8 cellular contexts compared by ENCODE assay signal in genomic region chr2:37671013-37671815, GRCh38. TPM values are rescaled to one million over a fixed set of nuclear protein-coding genes. Genes with fewer than 3 reads are reported as not detected.
A peak's percentile ranks its signal among the peaks of the same experiment; 100 is the strongest.
DNase-seq lines count a peak whose midpoint lies in the region; ATAC-seq and TF ChIP-seq lines count a peak whose summit lies in the region.

TSS of gene CDC42EP3 (minus strand) at chr2:37671642. CDS start at chr2:37646587, 25,055 bp downstream.

- POLR2A ChIA-PET in CD8-positive, alpha-beta T cell (lab: Charles Lee): interaction anchor here (0.5 to 4.4 kb wide), 24 partner anchors 10 to 276 kb away, joined by 3 to 42 read pairs (median 4); no protein-coding TSS in a partner anchor

- peaks cover 6% of the 10 kb centered on the region for H3K36me3 Mint-ChIP-seq in CD8-positive, alpha-beta T cell
- H3K36me3 Mint-ChIP-seq in glutamatergic neuron (ENCODE audit: unreplicated experiment): no peaks in the 10 kb centered on the region

- peak within 1 kb of the TSS; percentile 93 for H3K4me3 Mint-ChIP-seq in CD8-positive, alpha-beta T cell
- peak within 1 kb of the TSS; percentile 90 for H3K4me3 Mint-ChIP-seq in glutamatergic neuron (ENCODE audit: unreplicated experiment)

- peak; percentile 72 to 92 for TF ChIP-seq POLR2A in uterus (IDR thresholded peaks at IDR 0.05)

- CTCF ChIA-PET in CD8-positive, alpha-beta T cell (lab: Charles Lee): interaction anchor here (0.7 to 2.8 kb wide), 12 partner anchors 12 to 257 kb away, joined by 3 to 10 read pairs (median 4); no protein-coding TSS in a partner anchor

- H3K4me3 ChIP-seq in CD8-positive, alpha-beta T cell (ENCODE audit: low read depth, low read length): peak within 1 kb of the TSS; percentile 83
- H3K4me3 ChIP-seq in HL-60 (replicated peaks; ENCODE audit: insufficient read depth, low read length) (peak within 1 kb of the TSS; percentile 94), uterus (peak within 1 kb of the TSS; percentile 82 to 97)

- peak within 1 kb of the TSS; percentile 90 for H3K27ac Mint-ChIP-seq in CD8-positive, alpha-beta T cell
- peak within 1 kb of the TSS; percentile 90 for H3K27ac Mint-ChIP-seq in glutamatergic neuron (ENCODE audit: unreplicated experiment)

- H3K9me3 Mint-ChIP-seq in CD8-positive, alpha-beta T cell: no peaks in the 10 kb centered on the region
- peaks cover 6% of the 10 kb centered on the region for H3K9me3 Mint-ChIP-seq in glutamatergic neuron (ENCODE audit: unreplicated experiment)

- intact Hi-C loops in CD8-positive, alpha-beta T cell (cut with DNase I, micrococcal nuclease): loop anchor here (1.0 to 10.0 kb wide), 8 partner anchors 22 to 216 kb away; no protein-coding TSS in a partner anchor
- intact Hi-C loops in posterior cingulate gyrus (cut with DNase I) (no loop called here), uterus (cut with DNase I; ENCODE audit: low total_unique reads) (no loop called here)

- DNase-seq in CD8-positive, alpha-beta T cell: peak; percentile 19 to 83 (median 66)
- DNase-seq in HL-60 (ENCODE audit: low read depth in 1 of 2, low spot score in 1 of 2): peak; percentile 47 to 62
- peak; percentile 66 for DNase-seq in SHP77 treated with DMSO at 0.1 percent for 48 hours (lab: John Stamatoyannopoulos, UW)
- DNase-seq in activated naive CD4-positive, alpha-beta T cell treated with Interleukin-2 at 50 U/mL for 16 hours: peak; percentile 76
- DNase-seq in glutamatergic neuron: peak; percentile 82
- DNase-seq in posterior cingulate gyrus: peak in 9 of 10 donors; percentile 23 to 89 (median 48)
- DNase-seq in uterus: peak; percentile 69 to 71

- no peaks in the 10 kb centered on the region for H3K27me3 ChIP-seq in CD8-positive, alpha-beta T cell (ENCODE audit: insufficient read depth, low read length)
- no peaks in the 10 kb centered on the region for H3K27me3 ChIP-seq in HL-60 (ENCODE audit: insufficient read depth, poor library complexity, severe bottlenecking)
- no peaks in the 10 kb centered on the region for H3K27me3 ChIP-seq in uterus

- ATAC-seq in CD8-positive, alpha-beta T cell: peak; percentile 67
- peak; percentile 53 for ATAC-seq in GM19452 (IDR thresholded peaks at IDR 0.05; ENCODE audit: unreplicated experiment)

- H3K27ac ChIP-seq in CD8-positive, alpha-beta T cell (ENCODE audit: low read depth, low read length): peak within 1 kb of the TSS; percentile 64
- H3K27ac ChIP-seq in HL-60 (replicated peaks) (peak within 1 kb of the TSS; percentile 83), uterus (peak within 1 kb of the TSS; percentile 95 to 97)

- H3K4me1 ChIP-seq in CD8-positive, alpha-beta T cell (ENCODE audit: insufficient read depth, low read length): peaks cover 39% of the 10 kb centered on the region
- H3K4me1 ChIP-seq in uterus: peaks cover 0 to 4% of the 10 kb centered on the region in 2 donors

- no peak for TF ChIP-seq CTCF in CD8-positive, alpha-beta T cell (IDR thresholded peaks at IDR 0.05)
- TF ChIP-seq CTCF in HL-60 (IDR thresholded peaks at IDR 0.05; ENCODE audit: insufficient read depth, low read length) (no peak), glutamatergic neuron (IDR thresholded peaks at IDR 0.05; ENCODE audit: partially characterized antibody, unreplicated experiment) (no peak), uterus (IDR thresholded peaks at IDR 0.05) (no peak)

- no peaks in the 10 kb centered on the region for H3K36me3 ChIP-seq in CD8-positive, alpha-beta T cell (ENCODE audit: insufficient read depth, low read length)
- no peaks in the 10 kb centered on the region for H3K36me3 ChIP-seq in uterus

- peaks cover 49% of the 10 kb centered on the region for H3K4me1 Mint-ChIP-seq in CD8-positive, alpha-beta T cell (ENCODE audit: low read depth)
- peaks cover 15% of the 10 kb centered on the region for H3K4me1 Mint-ChIP-seq in glutamatergic neuron (ENCODE audit: low read depth, unreplicated experiment)

- H3K27me3 Mint-ChIP-seq in CD8-positive, alpha-beta T cell (ENCODE audit: low read depth): no peaks in the 10 kb centered on the region
- H3K27me3 Mint-ChIP-seq in glutamatergic neuron (ENCODE audit: unreplicated experiment): peaks cover 9% of the 10 kb centered on the region

- H3K9me3 ChIP-seq in CD8-positive, alpha-beta T cell (ENCODE audit: low read length): no peaks in the 10 kb centered on the region
- no peaks in the 10 kb centered on the region for H3K9me3 ChIP-seq in uterus

RNA-seq across cellular contexts. Expression of gene CDC42EP3, which starts in this region (rescaled TPM):
- total RNA-seq in CD8-positive, alpha-beta T cell: 10 to 100 TPM; 27.4 to 28.1 TPM
- 32.9 TPM for total RNA-seq in glutamatergic neuron (ENCODE audit: unreplicated experiment)
- total RNA-seq in uterus: 10 to 100 TPM; 24.7 to 93.0 (median 57.3) TPM

Comparison
In these comparisons a context has a peak if more than half of its experiments do, and no peak if none do; other contexts are left out.
1. Peak in every context shown above with its lines: DNase-seq, ATAC-seq, H3K4me3 ChIP-seq and H3K27ac ChIP-seq.
2. intact Hi-C loops: an anchor here in CD8-positive, alpha-beta T cell (1.0 to 10.0 kb wide); none called in posterior cingulate gyrus and uterus.